Comparison of ENCODE assay signal across 12 cellular contexts in genomic region chr4:33924239-33924638, GRCh38.
DNase-seq lines count a peak whose midpoint lies in the region; ATAC-seq and TF ChIP-seq lines count a peak whose summit lies in the region.
"Had no signal": no experiment of that assay in that cellular context is flagged by ENCODE, and none has a peak within 500 bp of the region (broad histone marks: within the 10 kb centered on the region; RNA-seq: fewer than 3 reads in every experiment).

No MANE protein-coding gene starts in this region.

- H3K9me3 ChIP-seq in esophagus squamous epithelium (no peaks in the 10 kb centered on the region), tibial nerve (no peaks in the 10 kb centered on the region)

- H3K36me3 ChIP-seq in esophagus squamous epithelium (no peaks in the 10 kb centered on the region), tibial nerve (no peaks in the 10 kb centered on the region)

- no peak for TF ChIP-seq CTCF in esophagus squamous epithelium (IDR thresholded peaks at IDR 0.05)
- TF ChIP-seq CTCF in tibial nerve (IDR thresholded peaks at IDR 0.05), result no peak

- WGBS in esophagus squamous epithelium, 2 donors, result 48 to 50% methylated on average over 7 of the region's 7 CpGs
- WGBS in tibial nerve, 2 donors, result 66 to 79% methylated on average over 7 of the region's 7 CpGs

- H3K27me3 ChIP-seq in esophagus squamous epithelium (no peaks in the 10 kb centered on the region), tibial nerve (no peaks in the 10 kb centered on the region)

- no peak overlapping the region for H3K27ac ChIP-seq in esophagus squamous epithelium
- no peak overlapping the region for H3K27ac ChIP-seq in tibial nerve

- TF ChIP-seq EP300 in tibial nerve (IDR thresholded peaks at IDR 0.05), result no peak

- H3K4me1 ChIP-seq in esophagus squamous epithelium (no peaks in the 10 kb centered on the region), tibial nerve (no peaks in the 10 kb centered on the region)

- DNase-seq in A172 (ENCODE audit: low spot score) (peak; percentile 87), HS-27A (ENCODE audit: low read depth) (peak; percentile 35), amniotic epithelial cell (ENCODE audit: low read depth) (peak; percentile 91), iris pigment epithelial cell (ENCODE audit: low read depth) (peak; percentile 84), esophagus squamous epithelium (lab: John Stamatoyannopoulos, UW) (no peak), tibial nerve (ENCODE audit: low spot score in 2 of 2) (no peak), SKM-1 (lab: John Stamatoyannopoulos, UW; ENCODE audit: unreplicated experiment) (no peak)
- DNase-seq: activated CD4-positive, alpha-beta T cell treated with anti-CD3 and anti-CD28 coated beads for 4 hours; activated naive CD8-positive, alpha-beta T cell treated with anti-CD3 and anti-CD28 coated beads for 36 hours; NCI-H1105; RPMI8226 had no signal

- intact Hi-C loops in esophagus squamous epithelium (cut with DNase I), result no loop called here

- TF ChIP-seq POLR2A in esophagus squamous epithelium (IDR thresholded peaks at IDR 0.05), result no peak
- TF ChIP-seq POLR2A in tibial nerve (IDR thresholded peaks at IDR 0.05), result no peak

- no peak for ATAC-seq in GM18868 (IDR thresholded peaks at IDR 0.05; ENCODE audit: unreplicated experiment)

- H3K4me3 ChIP-seq in esophagus squamous epithelium, result no peak overlapping the region
- no peak overlapping the region for H3K4me3 ChIP-seq in tibial nerve

Comparison
In these comparisons a context has a peak if more than half of its experiments do, and no peak if none do; other contexts are left out.
1. DNase-seq: peak in A172 (single experiment), HS-27A (single experiment), amniotic epithelial cell (single experiment) and iris pigment epithelial cell (single experiment); none in esophagus squamous epithelium (single experiment), tibial nerve (0 of 2) and SKM-1 (single experiment).